Comparison of ENCODE assay signal across 1 cellular context in the genomic region with DNA sequence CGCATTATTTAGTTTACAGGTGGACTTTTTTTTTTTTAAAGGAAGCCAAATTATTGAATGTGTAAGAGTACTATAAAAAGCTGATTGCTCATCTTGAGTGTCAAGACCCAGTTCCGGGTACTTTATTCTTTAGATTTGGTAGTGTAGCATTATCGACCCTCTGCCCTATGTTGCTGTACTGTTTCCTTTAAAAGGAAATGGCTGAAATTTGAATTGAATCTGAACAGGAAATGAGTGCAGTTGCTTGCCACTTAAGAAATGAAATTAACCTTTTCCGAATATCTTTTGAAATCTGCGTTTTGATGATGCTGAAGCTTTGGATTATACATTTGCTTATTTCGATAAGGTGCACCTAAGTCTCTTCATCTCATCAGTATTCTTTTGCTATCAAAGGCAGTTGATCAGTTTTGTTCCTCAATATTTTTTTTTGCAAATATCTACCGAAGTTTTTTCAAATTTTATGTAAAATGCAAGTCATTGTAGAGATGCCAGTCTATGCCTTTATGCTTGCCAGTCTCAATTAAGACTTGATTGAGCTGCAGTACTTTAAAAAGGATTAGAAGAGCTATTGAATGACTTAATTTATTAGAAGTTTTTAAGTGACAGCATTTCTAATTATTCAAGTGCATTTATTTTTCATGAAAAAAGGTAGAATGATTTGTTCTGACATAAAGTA.
TF ChIP-seq lines count a peak whose summit lies in the region.

No MANE protein-coding gene starts in this region.

TF ChIP-seq in GM23338, 12 proteins besides CTCF, POLR2A, EP300 and RAD21 (continued from another document):
- TF ChIP-seq, protein P1, sequence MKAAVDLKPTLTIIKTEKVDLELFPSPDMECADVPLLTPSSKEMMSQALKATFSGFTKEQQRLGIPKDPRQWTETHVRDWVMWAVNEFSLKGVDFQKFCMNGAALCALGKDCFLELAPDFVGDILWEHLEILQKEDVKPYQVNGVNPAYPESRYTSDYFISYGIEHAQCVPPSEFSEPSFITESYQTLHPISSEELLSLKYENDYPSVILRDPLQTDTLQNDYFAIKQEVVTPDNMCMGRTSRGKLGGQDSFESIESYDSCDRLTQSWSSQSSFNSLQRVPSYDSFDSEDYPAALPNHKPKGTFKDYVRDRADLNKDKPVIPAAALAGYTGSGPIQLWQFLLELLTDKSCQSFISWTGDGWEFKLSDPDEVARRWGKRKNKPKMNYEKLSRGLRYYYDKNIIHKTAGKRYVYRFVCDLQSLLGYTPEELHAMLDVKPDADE (IDR thresholded peaks at IDR 0.05), result no peak
- TF ChIP-seq, protein P2, sequence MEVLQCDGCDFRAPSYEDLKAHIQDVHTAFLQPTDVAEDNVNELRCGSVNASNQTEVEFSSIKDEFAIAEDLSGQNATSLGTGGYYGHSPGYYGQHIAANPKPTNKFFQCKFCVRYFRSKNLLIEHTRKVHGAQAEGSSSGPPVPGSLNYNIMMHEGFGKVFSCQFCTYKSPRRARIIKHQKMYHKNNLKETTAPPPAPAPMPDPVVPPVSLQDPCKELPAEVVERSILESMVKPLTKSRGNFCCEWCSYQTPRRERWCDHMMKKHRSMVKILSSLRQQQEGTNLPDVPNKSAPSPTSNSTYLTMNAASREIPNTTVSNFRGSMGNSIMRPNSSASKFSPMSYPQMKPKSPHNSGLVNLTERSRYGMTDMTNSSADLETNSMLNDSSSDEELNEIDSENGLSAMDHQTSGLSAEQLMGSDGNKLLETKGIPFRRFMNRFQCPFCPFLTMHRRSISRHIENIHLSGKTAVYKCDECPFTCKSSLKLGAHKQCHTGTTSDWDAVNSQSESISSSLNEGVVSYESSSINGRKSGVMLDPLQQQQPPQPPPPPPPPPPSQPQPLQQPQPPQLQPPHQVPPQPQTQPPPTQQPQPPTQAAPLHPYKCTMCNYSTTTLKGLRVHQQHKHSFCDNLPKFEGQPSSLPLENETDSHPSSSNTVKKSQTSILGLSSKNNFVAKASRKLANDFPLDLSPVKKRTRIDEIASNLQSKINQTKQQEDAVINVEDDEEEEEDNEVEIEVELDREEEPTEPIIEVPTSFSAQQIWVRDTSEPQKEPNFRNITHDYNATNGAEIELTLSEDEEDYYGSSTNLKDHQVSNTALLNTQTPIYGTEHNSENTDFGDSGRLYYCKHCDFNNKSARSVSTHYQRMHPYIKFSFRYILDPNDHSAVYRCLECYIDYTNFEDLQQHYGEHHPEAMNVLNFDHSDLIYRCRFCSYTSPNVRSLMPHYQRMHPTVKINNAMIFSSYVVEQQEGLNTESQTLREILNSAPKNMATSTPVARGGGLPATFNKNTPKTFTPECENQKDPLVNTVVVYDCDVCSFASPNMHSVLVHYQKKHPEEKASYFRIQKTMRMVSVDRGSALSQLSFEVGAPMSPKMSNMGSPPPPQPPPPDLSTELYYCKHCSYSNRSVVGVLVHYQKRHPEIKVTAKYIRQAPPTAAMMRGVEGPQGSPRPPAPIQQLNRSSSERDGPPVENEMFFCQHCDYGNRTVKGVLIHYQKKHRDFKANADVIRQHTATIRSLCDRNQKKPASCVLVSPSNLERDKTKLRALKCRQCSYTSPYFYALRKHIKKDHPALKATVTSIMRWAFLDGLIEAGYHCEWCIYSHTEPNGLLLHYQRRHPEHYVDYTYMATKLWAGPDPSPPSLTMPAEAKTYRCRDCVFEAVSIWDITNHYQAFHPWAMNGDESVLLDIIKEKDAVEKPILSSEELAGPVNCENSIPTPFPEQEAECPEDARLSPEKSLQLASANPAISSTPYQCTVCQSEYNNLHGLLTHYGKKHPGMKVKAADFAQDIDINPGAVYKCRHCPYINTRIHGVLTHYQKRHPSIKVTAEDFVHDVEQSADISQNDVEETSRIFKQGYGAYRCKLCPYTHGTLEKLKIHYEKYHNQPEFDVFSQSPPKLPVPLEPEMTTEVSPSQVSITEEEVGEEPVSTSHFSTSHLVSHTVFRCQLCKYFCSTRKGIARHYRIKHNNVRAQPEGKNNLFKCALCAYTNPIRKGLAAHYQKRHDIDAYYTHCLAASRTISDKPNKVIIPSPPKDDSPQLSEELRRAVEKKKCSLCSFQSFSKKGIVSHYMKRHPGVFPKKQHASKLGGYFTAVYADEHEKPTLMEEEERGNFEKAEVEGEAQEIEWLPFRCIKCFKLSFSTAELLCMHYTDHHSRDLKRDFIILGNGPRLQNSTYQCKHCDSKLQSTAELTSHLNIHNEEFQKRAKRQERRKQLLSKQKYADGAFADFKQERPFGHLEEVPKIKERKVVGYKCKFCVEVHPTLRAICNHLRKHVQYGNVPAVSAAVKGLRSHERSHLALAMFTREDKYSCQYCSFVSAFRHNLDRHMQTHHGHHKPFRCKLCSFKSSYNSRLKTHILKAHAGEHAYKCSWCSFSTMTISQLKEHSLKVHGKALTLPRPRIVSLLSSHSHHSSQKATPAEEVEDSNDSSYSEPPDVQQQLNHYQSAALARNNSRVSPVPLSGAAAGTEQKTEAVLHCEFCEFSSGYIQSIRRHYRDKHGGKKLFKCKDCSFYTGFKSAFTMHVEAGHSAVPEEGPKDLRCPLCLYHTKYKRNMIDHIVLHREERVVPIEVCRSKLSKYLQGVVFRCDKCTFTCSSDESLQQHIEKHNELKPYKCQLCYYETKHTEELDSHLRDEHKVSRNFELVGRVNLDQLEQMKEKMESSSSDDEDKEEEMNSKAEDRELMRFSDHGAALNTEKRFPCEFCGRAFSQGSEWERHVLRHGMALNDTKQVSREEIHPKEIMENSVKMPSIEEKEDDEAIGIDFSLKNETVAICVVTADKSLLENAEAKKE (CRISPR knock-in tag; IDR thresholded peaks at IDR 0.05), result no peak
- TF ChIP-seq EZH2 (IDR thresholded peaks at IDR 0.05; ENCODE audit: low read depth, unreplicated experiment), result no peak
- no peak for TF ChIP-seq EZH2phosphoT487 (IDR thresholded peaks at IDR 0.05; ENCODE audit: unreplicated experiment)
- TF ChIP-seq STAT1 (IDR thresholded peaks at IDR 0.05; ENCODE audit: unreplicated experiment), result no peak
- TF ChIP-seq POLR2AphosphoS5 (IDR thresholded peaks at IDR 0.05; ENCODE audit: low read depth), result no peak
- no peak for TF ChIP-seq NANOG (IDR thresholded peaks at IDR 0.05; ENCODE audit: borderline replicate concordance)
- TF ChIP-seq ZNF331 (CRISPR knock-in tag; IDR thresholded peaks at IDR 0.05; ENCODE audit: low read depth), result no peak
- no peak for TF ChIP-seq ZNF114 (CRISPR knock-in tag; IDR thresholded peaks at IDR 0.05)
- TF ChIP-seq CREB1 (CRISPR knock-in tag; IDR thresholded peaks at IDR 0.05; ENCODE audit: low read depth), result no peak
